In the genomic region with DNA sequence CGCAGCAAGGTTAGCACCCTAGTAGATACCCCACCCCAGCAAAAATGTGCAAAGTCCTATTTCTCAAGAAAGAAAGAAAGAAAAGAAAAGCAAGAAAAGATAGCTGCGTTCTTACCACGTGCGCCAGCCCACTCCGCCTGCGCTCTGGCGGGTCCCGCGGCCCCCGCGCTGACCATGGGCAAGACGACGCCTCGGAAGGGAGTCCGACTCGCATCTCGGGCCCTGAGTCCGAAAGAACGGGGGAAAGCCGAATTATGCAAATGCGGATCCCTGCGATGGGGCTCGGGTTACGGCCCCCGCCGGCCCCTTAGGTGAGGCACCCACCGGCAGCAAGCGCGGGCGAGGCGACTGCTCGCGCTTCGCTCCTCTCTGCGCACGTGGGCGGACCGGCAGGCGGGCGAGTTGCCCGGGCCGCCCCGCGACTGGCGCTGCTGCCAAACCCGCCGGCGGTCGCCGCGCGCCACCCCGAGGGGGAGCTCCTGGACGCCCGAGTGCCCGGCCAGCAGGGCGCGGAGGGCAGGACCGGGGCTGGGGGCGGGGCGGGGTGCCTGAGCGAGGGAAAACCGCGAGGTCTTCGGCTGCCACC, we compare ENCODE assay signal across 8 cellular contexts. TPM values are rescaled to one million over a fixed set of nuclear protein-coding genes. Genes with fewer than 3 reads are reported as not detected.
DNase-seq lines count a peak whose midpoint lies in the region; ATAC-seq, FAIRE-seq and TF ChIP-seq lines count a peak whose summit lies in the region.

No MANE protein-coding gene starts in this region.

- H3K9ac ChIP-seq in rectal smooth muscle tissue (ENCODE audit: low read length): no peak overlapping the region

- peak overlapping the region; percentile 82 for H3K4me2 ChIP-seq in A549

- TF ChIP-seq EP300 in A549 (IDR thresholded peaks at IDR 0.05): no peak

- 0 out of 6 replicates have a peak, but pooled peaks of 1 of the 2 experiments have one; percentile 7 for ATAC-seq in A549
- no peak for ATAC-seq in HG03196 (IDR thresholded peaks at IDR 0.05; ENCODE audit: unreplicated experiment)
- no peak for ATAC-seq in HG03439 (IDR thresholded peaks at IDR 0.05; ENCODE audit: unreplicated experiment)

- TF ChIP-seq POLR2A in A549 (IDR thresholded peaks at IDR 0.05; ENCODE audit: low read length): no peak

- TF ChIP-seq CTCF in A549 (IDR thresholded peaks at IDR 0.05) (no peak; the same call in 2 of the 3 replicates), HFFc6 (IDR thresholded peaks at IDR 0.05) (no peak)

- TF ChIP-seq RAD21 in A549 (conservative IDR thresholded peaks at IDR 0.05 in 1 of 2, IDR thresholded peaks at IDR 0.05 in 1 of 2): no peak

- peaks cover 37% of the 10 kb centered on the region for H3K27me3 Mint-ChIP-seq in HFFc6 (ENCODE audit: insufficient read depth)

- peak overlapping the region; percentile 58 for H3K4me3 ChIP-seq in A549
- H3K4me3 ChIP-seq in rectal smooth muscle tissue (ENCODE audit: low read length): peak overlapping the region; percentile 88

- H3K36me3 ChIP-seq in rectal smooth muscle tissue (ENCODE audit: control insufficient read depth, insufficient read depth, low read length): no peaks in the 10 kb centered on the region

- peaks cover 32% of the 10 kb centered on the region for H3K4me1 Mint-ChIP-seq in HFFc6 (ENCODE audit: low read depth)

- CTCF ChIA-PET in A549 (lab: Yijun Ruan, JAX): interaction anchor here (0.6 to 6.2 kb wide), 30 partner anchors 10 to 919 kb away, joined by 3 to 62 read pairs (median 4); no protein-coding TSS in a partner anchor

- H3K4me3 Mint-ChIP-seq in HFFc6: peak overlapping the region; percentile 83

- H3K9me3 Mint-ChIP-seq in HFFc6: no peaks in the 10 kb centered on the region

- WGBS in A549 (ENCODE audit: missing lambda C conversion rate): 66% methylated on average over 22 of the region's 65 CpGs

- H3K36me3 Mint-ChIP-seq in HFFc6 (ENCODE audit: low read depth): no peaks in the 10 kb centered on the region

- FAIRE-seq in A549 (lab: Jason Lieb, UNC): no peak

- H3K4me1 ChIP-seq in A549 (peaks cover 18% of the 10 kb centered on the region), rectal smooth muscle tissue (ENCODE audit: control insufficient read depth, insufficient read depth, low read length) (peaks cover 4% of the 10 kb centered on the region)

- peak in 1 of 2 experiments; percentile 17 for DNase-seq in A549 (ENCODE audit: low read depth in 1 of 2, low spot score in 1 of 2)
- DNase-seq in HFFc6: no peak
- DNase-seq in activated T-cell treated with anti-CD3 and anti-CD28 coated beads, Interleukin-2, amount 50 U/mL, for 1 hour: peak; percentile 69
- DNase-seq in germinal center (ENCODE audit: low spot score): peak; percentile 66
- no peak for DNase-seq in NCI-H2107 treated with DMSO at 0.1 percent for 48 hours (lab: John Stamatoyannopoulos, UW; ENCODE audit: unreplicated experiment)

- H3K27me3 ChIP-seq in rectal smooth muscle tissue (ENCODE audit: control insufficient read depth, insufficient read depth, low read length): peaks cover 19% of the 10 kb centered on the region

- POLR2A ChIA-PET in A549 (lab: Yijun Ruan, JAX): interaction anchor here (2.5 kb wide), 1 partner anchor 14 kb away, joined by 14 read pairs; a partner anchor contains a TSS

- H3K27ac Mint-ChIP-seq in HFFc6: no peak overlapping the region

- H3K27ac ChIP-seq in A549 (no peak overlapping the region), rectal smooth muscle tissue (ENCODE audit: low read depth, low read length) (no peak overlapping the region)

- H3K9me3 ChIP-seq in A549: no peaks in the 10 kb centered on the region

TF ChIP-seq in A549, 52 proteins besides CTCF, POLR2A, EP300 and RAD21:
- TF ChIP-seq CBX2 (IDR thresholded peaks at IDR 0.05; ENCODE audit: borderline replicate concordance, low read depth) (no peak), SMC3 (IDR thresholded peaks at IDR 0.05) (peak; percentile 21; the same call in 1 of the 3 replicates), JUN (IDR thresholded peaks at IDR 0.05) (no peak), NR3C1 (IDR thresholded peaks at IDR 0.05) (no peak), CHD2 (IDR thresholded peaks at IDR 0.05; ENCODE audit: low read length, partially characterized antibody) (no peak), ZC3H11A (IDR thresholded peaks at IDR 0.05) (no peak), HOXB13 (CRISPR knock-in tag; IDR thresholded peaks at IDR 0.05; ENCODE audit: low read depth) (no peak), MYC (IDR thresholded peaks at IDR 0.05; ENCODE audit: borderline replicate concordance, low read length) (no peak), HEYL (CRISPR knock-in tag; IDR thresholded peaks at IDR 0.05) (no peak), MAZ (IDR thresholded peaks at IDR 0.05; ENCODE audit: borderline replicate concordance, low read depth, low read length) (no peak), HOXB5 (CRISPR knock-in tag; IDR thresholded peaks at IDR 0.05) (no peak)
- TF ChIP-seq, protein P1, sequence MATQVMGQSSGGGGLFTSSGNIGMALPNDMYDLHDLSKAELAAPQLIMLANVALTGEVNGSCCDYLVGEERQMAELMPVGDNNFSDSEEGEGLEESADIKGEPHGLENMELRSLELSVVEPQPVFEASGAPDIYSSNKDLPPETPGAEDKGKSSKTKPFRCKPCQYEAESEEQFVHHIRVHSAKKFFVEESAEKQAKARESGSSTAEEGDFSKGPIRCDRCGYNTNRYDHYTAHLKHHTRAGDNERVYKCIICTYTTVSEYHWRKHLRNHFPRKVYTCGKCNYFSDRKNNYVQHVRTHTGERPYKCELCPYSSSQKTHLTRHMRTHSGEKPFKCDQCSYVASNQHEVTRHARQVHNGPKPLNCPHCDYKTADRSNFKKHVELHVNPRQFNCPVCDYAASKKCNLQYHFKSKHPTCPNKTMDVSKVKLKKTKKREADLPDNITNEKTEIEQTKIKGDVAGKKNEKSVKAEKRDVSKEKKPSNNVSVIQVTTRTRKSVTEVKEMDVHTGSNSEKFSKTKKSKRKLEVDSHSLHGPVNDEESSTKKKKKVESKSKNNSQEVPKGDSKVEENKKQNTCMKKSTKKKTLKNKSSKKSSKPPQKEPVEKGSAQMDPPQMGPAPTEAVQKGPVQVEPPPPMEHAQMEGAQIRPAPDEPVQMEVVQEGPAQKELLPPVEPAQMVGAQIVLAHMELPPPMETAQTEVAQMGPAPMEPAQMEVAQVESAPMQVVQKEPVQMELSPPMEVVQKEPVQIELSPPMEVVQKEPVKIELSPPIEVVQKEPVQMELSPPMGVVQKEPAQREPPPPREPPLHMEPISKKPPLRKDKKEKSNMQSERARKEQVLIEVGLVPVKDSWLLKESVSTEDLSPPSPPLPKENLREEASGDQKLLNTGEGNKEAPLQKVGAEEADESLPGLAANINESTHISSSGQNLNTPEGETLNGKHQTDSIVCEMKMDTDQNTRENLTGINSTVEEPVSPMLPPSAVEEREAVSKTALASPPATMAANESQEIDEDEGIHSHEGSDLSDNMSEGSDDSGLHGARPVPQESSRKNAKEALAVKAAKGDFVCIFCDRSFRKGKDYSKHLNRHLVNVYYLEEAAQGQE (IDR thresholded peaks at IDR 0.05): no peak
- TF ChIP-seq, protein P2, sequence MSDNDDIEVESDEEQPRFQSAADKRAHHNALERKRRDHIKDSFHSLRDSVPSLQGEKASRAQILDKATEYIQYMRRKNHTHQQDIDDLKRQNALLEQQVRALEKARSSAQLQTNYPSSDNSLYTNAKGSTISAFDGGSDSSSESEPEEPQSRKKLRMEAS (IDR thresholded peaks at IDR 0.05): peak; percentile 60; the same call in 1 of the 2 replicates
TF ChIP-seq in A549: peak in this region for 2.

RNA-seq across cellular contexts. Expression of a gene that starts 2.4 kb away (rescaled TPM):
- polyA plus RNA-seq in A549 (2011; rRNA removed) (1.6 and 4.4 TPM in 2 replicates), A549 (2017; fragmentation: RNase III; extraction: RNeasy Plus Mini Kit Qiagen cat#74134 plus additional on column Dnase treatment) (0.13 TPM in 1 of 3 replicates, not detected in the others)
- polyA plus RNA-seq in A549 (2012; cell fraction: cytosol; rRNA removed): 0.30 and 0.49 TPM in 2 replicates
- polyA plus RNA-seq in A549 (2012; cell fraction: nucleus; rRNA removed): 0.80 and 1.1 TPM in 2 replicates
- 4.3 and 4.6 TPM in 2 replicates for polyA minus RNA-seq in A549 (2011; rRNA and poly(A)+ RNA removed)
- total RNA-seq in HFFc6 (2021; fragmentation: NEBNext Ultra II Directional; extraction: Animal tissue kit (Norgen Biotek cat#: 25700)): under 1 TPM; 0.13 to 0.64 (median 0.26) TPM

RNA-seq across cellular contexts. Expression of a gene that starts 14.0 kb away (rescaled TPM):
- polyA plus RNA-seq in A549 (2011; rRNA removed): 22.0 and 23.2 TPM in 2 replicates
- polyA plus RNA-seq in A549 (2012; cell fraction: cytosol; rRNA removed): 8.1 and 12.3 TPM in 2 replicates
- polyA plus RNA-seq in A549 (2012; cell fraction: nucleus; rRNA removed): 6.5 and 9.4 TPM in 2 replicates
- polyA plus RNA-seq in A549 (2017; fragmentation: RNase III; extraction: RNeasy Plus Mini Kit Qiagen cat#74134 plus additional on column Dnase treatment): 16.6 to 19.0 TPM (median 18.8 TPM) in 3 replicates
- polyA minus RNA-seq in A549 (2011; rRNA and poly(A)+ RNA removed): 8.4 and 8.7 TPM in 2 replicates
- 10 to 100 TPM; 13.7 to 19.2 (median 16.5) TPM for total RNA-seq in HFFc6 (2021; fragmentation: NEBNext Ultra II Directional; extraction: Animal tissue kit (Norgen Biotek cat#: 25700))

Comparison
In these comparisons a context has a peak if more than half of its experiments do, and no peak if none do; other contexts are left out.
1. DNase-seq: peak in activated T-cell treated with anti-CD3 and anti-CD28 coated beads, Interleukin-2, amount 50 U/mL, for 1 hour (single experiment) and germinal center (single experiment); none in HFFc6 (single experiment) and NCI-H2107 treated with DMSO at 0.1 percent for 48 hours (single experiment).